In the genomic region with DNA sequence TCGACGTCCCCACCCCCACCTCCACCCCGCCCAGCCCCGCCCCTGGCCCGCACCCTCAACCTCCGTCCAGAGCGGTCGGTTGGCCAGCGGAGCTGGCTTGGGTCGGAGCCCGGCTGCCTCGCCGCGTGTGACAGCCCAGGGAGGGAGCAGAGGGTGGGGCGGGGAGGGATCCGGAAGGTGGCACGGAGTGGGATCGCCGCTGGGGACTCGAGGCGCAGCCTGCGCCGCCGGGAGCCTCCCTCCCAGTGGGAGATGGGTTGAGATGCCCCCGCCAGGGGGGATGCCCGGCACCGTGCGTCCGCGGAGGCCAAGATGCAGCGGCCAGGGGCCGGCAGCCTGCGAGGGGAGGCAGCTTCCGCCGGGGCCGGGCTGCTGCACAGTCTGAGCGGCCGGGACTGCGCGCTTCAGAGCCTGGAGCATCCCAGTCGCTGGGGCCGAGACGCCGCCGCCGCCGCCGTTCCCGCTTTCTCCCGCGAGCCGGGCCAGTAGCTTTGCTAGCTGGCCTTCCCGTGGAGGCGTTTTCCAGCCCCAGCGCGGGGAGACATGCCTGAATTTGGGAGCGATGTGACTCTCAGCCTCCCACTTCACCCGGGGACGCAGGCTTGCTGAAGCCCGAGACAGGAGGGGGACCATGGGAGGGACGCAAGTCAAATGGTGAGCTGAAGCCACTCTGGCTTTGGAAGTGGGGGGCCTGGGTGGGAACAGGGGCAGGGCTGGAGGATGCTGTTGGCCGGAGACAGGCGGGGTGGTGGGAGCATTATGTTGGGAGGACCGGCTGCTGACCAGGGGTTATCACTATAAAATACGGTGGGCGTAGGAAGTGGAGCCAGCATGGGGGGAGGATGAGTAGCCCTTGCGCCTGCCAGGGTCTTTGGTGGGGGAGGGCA, we compare ENCODE assay signal across 8 cellular contexts. TPM values are rescaled to one million over a fixed set of nuclear protein-coding genes. Genes with fewer than 3 reads are reported as not detected.
DNase-seq lines count a peak whose midpoint lies in the region; ATAC-seq and TF ChIP-seq lines count a peak whose summit lies in the region.

No MANE protein-coding gene starts in this region.

- H3K9me3 Mint-ChIP-seq in H9 (no peaks in the 10 kb centered on the region), activated B cell treated with CpG ODN at 0.5 μM for 24 hours (no peaks in the 10 kb centered on the region), endodermal cell (no peaks in the 10 kb centered on the region), memory B cell (no peaks in the 10 kb centered on the region)
- no peaks in the 10 kb centered on the region for H3K9me3 Mint-ChIP-seq in stimulated activated naive CD8-positive, alpha-beta T cell treated with anti-CD3 and anti-CD28 coated beads, Interleukin-15, amount 100 ng/mL, for 72 hours

- H3T11ph ChIP-seq in H9 (ENCODE audit: low read length): no peak overlapping the region

- no peaks in the 10 kb centered on the region for H3K27me3 ChIP-seq in BE2C
- no peaks in the 10 kb centered on the region for H3K27me3 ChIP-seq in H9 (ENCODE audit: insufficient read depth, low read length)
- H3K27me3 ChIP-seq in endodermal cell (ENCODE audit: control insufficient read depth, insufficient read depth, low read length, poor library complexity, severe bottlenecking): peaks cover 19% of the 10 kb centered on the region

- H3K23ac ChIP-seq in H9 (ENCODE audit: insufficient read length, low read depth, low read length): no peak overlapping the region

- WGBS in H9 (ENCODE audit: extremely low coverage, insufficient read length, low lambda C conversion rate): no CpG with 5 or more reads among the region's 67 CpGs
- WGBS in endodermal cell (ENCODE audit: insufficient coverage in 1 of 2, insufficient read length in 1 of 2), 2 experiments: 0 to 3% methylated on average over 11 to 62 of the region's 67 CpGs

- H3K9me3 ChIP-seq in BE2C: no peaks in the 10 kb centered on the region
- no peaks in the 10 kb centered on the region for H3K9me3 ChIP-seq in H9 (ENCODE audit: control insufficient read depth, low read depth, low read length)
- no peaks in the 10 kb centered on the region for H3K9me3 ChIP-seq in endodermal cell (ENCODE audit: control insufficient read depth, low read length)

- H3K79me2 ChIP-seq in H9 (ENCODE audit: insufficient read depth, low read length): no peaks in the 10 kb centered on the region

- H3K4me3 ChIP-seq in BE2C (ENCODE audit: low read depth, low read length): peak overlapping the region; percentile 67
- peak overlapping the region; percentile 78 for H3K4me3 ChIP-seq in endodermal cell (ENCODE audit: low read length)

- no peaks in the 10 kb centered on the region for H3K79me1 ChIP-seq in H9 (ENCODE audit: insufficient read depth, low read depth, low read length, poor library complexity, severe bottlenecking)

- no peak overlapping the region for H2AFZ ChIP-seq in H9 (ENCODE audit: low read length)

- ATAC-seq in activated B cell treated with CpG ODN at 0.5 μM for 24 hours (ENCODE audit: low read depth) (peak; percentile 69), memory B cell (ENCODE audit: low read depth) (peak; percentile 56), GM19328 (IDR thresholded peaks at IDR 0.05; ENCODE audit: unreplicated experiment) (no peak)
- peak; percentile 86 for ATAC-seq in stimulated activated naive CD8-positive, alpha-beta T cell treated with anti-CD3 and anti-CD28 coated beads, Interleukin-15, amount 100 ng/mL, for 72 hours

- H3K4me1 ChIP-seq in BE2C (peaks cover 11% of the 10 kb centered on the region), H9 (ENCODE audit: insufficient read depth, low read length) (peaks cover 4% of the 10 kb centered on the region; the same call in 1 of the 2 replicates), endodermal cell (ENCODE audit: control insufficient read depth, insufficient read depth, low read length) (peaks cover 3% of the 10 kb centered on the region)

- H2BK120ac ChIP-seq in H9 (ENCODE audit: low read depth, low read length, poor library complexity, severe bottlenecking): no peak overlapping the region

- H4K8ac ChIP-seq in H9 (replicated peaks; ENCODE audit: insufficient read length, low read depth, low read length): no peak overlapping the region

- no peaks in the 10 kb centered on the region for H4K20me1 ChIP-seq in H9 (ENCODE audit: control insufficient read depth, insufficient read depth, insufficient read length)

- H3K23me2 ChIP-seq in H9 (ENCODE audit: insufficient read length, low read depth, low read length, poor library complexity, severe bottlenecking): peaks cover 10% of the 10 kb centered on the region

- H3K9ac ChIP-seq in H9 (ENCODE audit: extremely low read depth, insufficient read length, low read length): peak overlapping the region; percentile 55
- H3K9ac ChIP-seq in endodermal cell (ENCODE audit: extremely low read depth, low read length, poor library complexity, severe bottlenecking): no peak overlapping the region

- H3K36me3 Mint-ChIP-seq in H9 (ENCODE audit: insufficient read depth in 1 of 3, low read depth in 3 of 3): peaks cover 0 to 3% (median 0%) of the 10 kb centered on the region in 3 experiments; a peak in 2 of 7 replicates
- no peaks in the 10 kb centered on the region for H3K36me3 Mint-ChIP-seq in activated B cell treated with CpG ODN at 0.5 μM for 24 hours (ENCODE audit: low read depth)
- no peaks in the 10 kb centered on the region for H3K36me3 Mint-ChIP-seq in endodermal cell (ENCODE audit: low read depth)
- no peaks in the 10 kb centered on the region for H3K36me3 Mint-ChIP-seq in memory B cell

- H2BK12ac ChIP-seq in H9 (ENCODE audit: insufficient read length, low read depth, low read length): no peak overlapping the region

- H2BK15ac ChIP-seq in H9 (ENCODE audit: low read depth, low read length): no peak overlapping the region

- peak overlapping the region; percentile 72 for H3K14ac ChIP-seq in H9 (ENCODE audit: insufficient read depth, low read length)

- H4K91ac ChIP-seq in H9 (ENCODE audit: insufficient read length, low read depth, low read length): no peak overlapping the region

- no peak overlapping the region for H3K56ac ChIP-seq in H9 (ENCODE audit: insufficient read length, low read depth, low read length)

- POLR2A ChIA-PET in activated B cell treated with CpG ODN at 0.5 μM for 24 hours (lab: Charles Lee): no interaction called here

- TF ChIP-seq CTCF in BE2C (IDR thresholded peaks at IDR 0.05; ENCODE audit: low read depth, low read length) (no peak), H9 (conservative IDR thresholded peaks at IDR 0.05) (no peak), activated B cell treated with CpG ODN at 0.5 μM for 24 hours (IDR thresholded peaks at IDR 0.05) (no peak), endodermal cell (conservative IDR thresholded peaks at IDR 0.05) (no peak)

- H3K27ac ChIP-seq in H9 (ENCODE audit: insufficient read length, low read depth, low read length) (no peak overlapping the region), endodermal cell (ENCODE audit: low read depth, low read length) (no peak overlapping the region)

- H3K36me3 ChIP-seq in BE2C (no peaks in the 10 kb centered on the region; the same call in 1 of the 2 replicates), endodermal cell (ENCODE audit: control insufficient read depth, insufficient read depth, low read length) (no peaks in the 10 kb centered on the region)

- no peak overlapping the region for H4K5ac ChIP-seq in H9 (ENCODE audit: insufficient read length, low read depth, low read length)

- H3K4me3 Mint-ChIP-seq in H9: peak overlapping the region; percentile 79 to 87
- H3K4me3 Mint-ChIP-seq in activated B cell treated with CpG ODN at 0.5 μM for 24 hours: peak overlapping the region; percentile 70
- peak overlapping the region; percentile 62 for H3K4me3 Mint-ChIP-seq in endodermal cell
- H3K4me3 Mint-ChIP-seq in memory B cell: peak overlapping the region; percentile 75
- peak overlapping the region; percentile 74 to 81 for H3K4me3 Mint-ChIP-seq in stimulated activated naive CD8-positive, alpha-beta T cell treated with anti-CD3 and anti-CD28 coated beads, Interleukin-15, amount 100 ng/mL, for 72 hours

- H2BK5ac ChIP-seq in H9 (ENCODE audit: insufficient read length, low read length): no peak overlapping the region

- DNase-seq in BE2C (peak; percentile 63), H9 (peak; percentile 71), activated B cell treated with CpG ODN at 0.5 μM for 24 hours (peak; percentile 30), endodermal cell (peak; percentile 85), memory B cell (ENCODE audit: low spot score in 2 of 2) (peak; percentile 1 to 32), NK-92 (lab: John Stamatoyannopoulos, UW; ENCODE audit: unreplicated experiment) (no peak)
- peak; percentile 16 to 29 for DNase-seq in stimulated activated naive CD8-positive, alpha-beta T cell treated with anti-CD3 and anti-CD28 coated beads, Interleukin-15, amount 100 ng/mL, for 72 hours

- peak overlapping the region; percentile 77 for H3K18ac ChIP-seq in H9 (ENCODE audit: insufficient read length, low read depth, low read length)

- H2AK5ac ChIP-seq in H9 (ENCODE audit: insufficient read length, low read length): no peak overlapping the region

- peaks cover 40 to 43% of the 10 kb centered on the region in 2 experiments for H3K4me1 Mint-ChIP-seq in H9
- peaks cover 16% of the 10 kb centered on the region for H3K4me1 Mint-ChIP-seq in activated B cell treated with CpG ODN at 0.5 μM for 24 hours
- peaks cover 30% of the 10 kb centered on the region for H3K4me1 Mint-ChIP-seq in endodermal cell
- peaks cover 8% of the 10 kb centered on the region for H3K4me1 Mint-ChIP-seq in memory B cell
- H3K4me1 Mint-ChIP-seq in stimulated activated naive CD8-positive, alpha-beta T cell treated with anti-CD3 and anti-CD28 coated beads, Interleukin-15, amount 100 ng/mL, for 72 hours: peaks cover 14% of the 10 kb centered on the region

- no peak overlapping the region for H2BK20ac ChIP-seq in H9 (ENCODE audit: low read depth, low read length, poor library complexity, severe bottlenecking)

- CTCF ChIA-PET in activated B cell treated with CpG ODN at 0.5 μM for 24 hours (lab: Charles Lee): interaction anchor here (1.0 to 1.5 kb wide), 2 partner anchors 43 to 46 kb away, joined by 3 read pairs; no protein-coding TSS in a partner anchor

- 0 out of 7 replicates have a peak overlapping the region, but pooled peaks of 1 of the 3 experiments have one; percentile 14 for H3K27ac Mint-ChIP-seq in H9
- H3K27ac Mint-ChIP-seq in activated B cell treated with CpG ODN at 0.5 μM for 24 hours: no peak overlapping the region
- no peak overlapping the region for H3K27ac Mint-ChIP-seq in endodermal cell
- no peak overlapping the region for H3K27ac Mint-ChIP-seq in memory B cell
- H3K27ac Mint-ChIP-seq in stimulated activated naive CD8-positive, alpha-beta T cell treated with anti-CD3 and anti-CD28 coated beads, Interleukin-15, amount 100 ng/mL, for 72 hours: no peak overlapping the region

- peak overlapping the region; percentile 87 for H3K4me2 ChIP-seq in H9 (ENCODE audit: insufficient read depth, insufficient read length, low read length)

- intact Hi-C loops in activated B cell treated with CpG ODN at 0.5 μM for 24 hours (cut with micrococcal nuclease): no loop called here

- no peak overlapping the region for H3K4ac ChIP-seq in H9 (ENCODE audit: low read depth, low read length)

- H3K27me3 Mint-ChIP-seq in H9 (ENCODE audit: low read depth) (peaks cover 12% of the 10 kb centered on the region), activated B cell treated with CpG ODN at 0.5 μM for 24 hours (peaks cover 21% of the 10 kb centered on the region), endodermal cell (ENCODE audit: insufficient read depth) (peaks cover 15% of the 10 kb centered on the region), memory B cell (peaks cover 12% of the 10 kb centered on the region)
- peaks cover 44% of the 10 kb centered on the region for H3K27me3 Mint-ChIP-seq in stimulated activated naive CD8-positive, alpha-beta T cell treated with anti-CD3 and anti-CD28 coated beads, Interleukin-15, amount 100 ng/mL, for 72 hours

RNA-seq across cellular contexts. Expression of a gene that starts 40.2 kb away (rescaled TPM):
- 10.6 TPM for polyA plus RNA-seq in BE2C (2012; ENCODE audit: insufficient read depth, insufficient read length, low read depth)
- total RNA-seq in H9 (2021) (10.1 and 10.8 TPM in 2 replicates), activated B cell treated with CpG ODN at 0.5 μM for 24 hours (0.20 and 1.0 TPM in 2 replicates), endodermal cell (10 to 100 TPM; 12.0 to 14.5 TPM)
- polyA plus RNA-seq in endodermal cell (2013, experiment 1 of 2): 19.3 TPM
- polyA plus RNA-seq in endodermal cell (2013, experiment 2 of 2): 18.9 TPM

RNA-seq across cellular contexts. Expression of a gene that starts 47.8 kb away (rescaled TPM):
- 57.2 TPM for polyA plus RNA-seq in BE2C (2012; ENCODE audit: insufficient read depth, insufficient read length, low read depth)
- 57.3 and 58.4 TPM in 2 replicates for total RNA-seq in H9 (2021)
- 27.5 and 31.5 TPM in 2 replicates for total RNA-seq in activated B cell treated with CpG ODN at 0.5 μM for 24 hours
- 10 to 100 TPM; 46.1 to 53.2 TPM for total RNA-seq in endodermal cell
- polyA plus RNA-seq in endodermal cell (2013, experiment 1 of 2): 43.6 TPM
- 41.4 TPM for polyA plus RNA-seq in endodermal cell (2013, experiment 2 of 2)

RNA-seq across cellular contexts. Expression of a gene that starts 58.7 kb away (rescaled TPM):
- not detected for polyA plus RNA-seq in BE2C (2012; ENCODE audit: insufficient read depth, insufficient read length, low read depth)
- total RNA-seq in H9 (2021) (4.0 and 4.4 TPM in 2 replicates), activated B cell treated with CpG ODN at 0.5 μM for 24 hours (not detected in 2 replicates), endodermal cell (1 to 10 TPM; 2.6 to 3.8 TPM)
- polyA plus RNA-seq in endodermal cell (2013, experiment 1 of 2): 0.28 TPM
- polyA plus RNA-seq in endodermal cell (2013, experiment 2 of 2): 0.66 TPM
